ENCODE assay signal across 9 cellular contexts in the genomic region with DNA sequence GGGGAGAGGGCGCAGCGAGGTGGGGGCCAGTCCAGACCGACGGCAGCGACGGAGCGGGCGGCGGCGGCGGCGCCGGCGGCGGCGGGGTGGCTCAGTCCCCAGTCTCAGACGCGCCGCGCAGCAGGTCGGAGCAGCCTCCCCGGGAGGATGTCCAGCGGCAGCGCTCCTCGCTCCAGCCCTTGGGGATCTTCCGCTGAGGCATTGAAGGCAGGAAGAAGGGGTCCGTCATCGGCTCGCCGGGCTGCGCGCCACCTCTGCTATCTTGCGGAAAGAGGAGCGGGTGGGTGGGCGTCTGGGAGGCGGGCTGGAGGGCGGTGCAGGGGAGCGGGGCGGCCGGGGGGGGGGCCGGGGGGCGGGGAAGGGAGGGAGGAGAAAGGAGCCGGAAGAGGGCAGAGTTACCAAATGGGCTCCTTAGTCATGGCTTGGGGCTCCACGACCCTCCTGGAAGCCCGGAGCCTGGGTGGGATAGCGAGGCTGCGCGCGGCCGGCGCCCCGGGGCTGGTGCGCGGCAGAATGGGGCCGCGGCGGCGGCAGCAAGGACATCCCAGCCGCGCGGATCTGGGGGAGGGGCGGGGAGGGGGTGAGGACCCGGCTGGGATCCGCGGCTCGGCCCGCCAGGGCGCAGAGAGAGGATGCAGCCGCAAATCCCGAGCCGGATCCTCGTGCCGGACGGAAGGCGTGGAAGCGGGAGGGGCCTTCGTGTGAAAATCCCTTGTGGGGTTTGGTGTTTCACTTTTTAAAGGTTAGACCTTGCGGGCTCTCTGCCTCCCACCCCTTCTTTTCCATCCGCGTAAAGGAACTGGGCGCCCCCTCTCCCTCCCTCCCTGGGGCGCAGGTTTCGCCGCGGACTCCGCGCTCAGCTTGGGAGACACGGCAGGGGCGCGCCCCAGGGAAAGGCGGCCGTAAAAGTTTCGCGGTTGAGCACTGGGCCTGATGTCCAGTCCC. TPM values are rescaled to one million over a fixed set of nuclear protein-coding genes. Genes with fewer than 3 reads are reported as not detected.
DNase-seq lines count a peak whose midpoint lies in the region; ATAC-seq, FAIRE-seq and TF ChIP-seq lines count a peak whose summit lies in the region.
"Had no signal": no experiment of that assay in that cellular context is flagged by ENCODE, and none has a peak within 500 bp of the region (broad histone marks: within the 10 kb centered on the region; RNA-seq: fewer than 3 reads in every experiment).

A gene with protein sequence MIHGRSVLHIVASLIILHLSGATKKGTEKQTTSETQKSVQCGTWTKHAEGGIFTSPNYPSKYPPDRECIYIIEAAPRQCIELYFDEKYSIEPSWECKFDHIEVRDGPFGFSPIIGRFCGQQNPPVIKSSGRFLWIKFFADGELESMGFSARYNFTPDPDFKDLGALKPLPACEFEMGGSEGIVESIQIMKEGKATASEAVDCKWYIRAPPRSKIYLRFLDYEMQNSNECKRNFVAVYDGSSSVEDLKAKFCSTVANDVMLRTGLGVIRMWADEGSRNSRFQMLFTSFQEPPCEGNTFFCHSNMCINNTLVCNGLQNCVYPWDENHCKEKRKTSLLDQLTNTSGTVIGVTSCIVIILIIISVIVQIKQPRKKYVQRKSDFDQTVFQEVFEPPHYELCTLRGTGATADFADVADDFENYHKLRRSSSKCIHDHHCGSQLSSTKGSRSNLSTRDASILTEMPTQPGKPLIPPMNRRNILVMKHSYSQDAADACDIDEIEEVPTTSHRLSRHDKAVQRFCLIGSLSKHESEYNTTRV (minus strand): TSS at position 267 of the 945 bp plus-strand sequence. CDS start 696 bp downstream, outside the sequence.

- H3K9me3 ChIP-seq in astrocyte (ENCODE audit: insufficient read depth, low read depth, low read length) = no peaks in the 10 kb centered on the region
- no peaks in the 10 kb centered on the region for H3K9me3 ChIP-seq in CD4-positive, alpha-beta memory T cell (ENCODE audit: control insufficient read depth in 1 of 2, low read length in 2 of 2)

- no peak within 1 kb of the TSS for H2BK5ac ChIP-seq in mesendoderm (ENCODE audit: low read length)

- H2BK15ac ChIP-seq in mesendoderm (replicated peaks; ENCODE audit: low read depth) = no peak within 1 kb of the TSS

- H2BK120ac ChIP-seq in mesendoderm (ENCODE audit: low read depth, low read length) = peak within 1 kb of the TSS; percentile 29

- no peak within 1 kb of the TSS for H4K5ac ChIP-seq in mesendoderm (ENCODE audit: low read length)

- TF ChIP-seq CTCF in astrocyte (IDR thresholded peaks at IDR 0.05; ENCODE audit: insufficient read depth, low read depth, low read length) = no peak

- H3K27ac ChIP-seq in astrocyte (ENCODE audit: low read depth, low read length) (peak within 1 kb of the TSS; percentile 19), mesendoderm (ENCODE audit: low read depth, low read length) (no peak within 1 kb of the TSS)
- no peak within 1 kb of the TSS for H3K27ac ChIP-seq in CD4-positive, alpha-beta memory T cell (ENCODE audit: low read depth, low read length)

- peak within 1 kb of the TSS; percentile 93 for H3K4me2 ChIP-seq in astrocyte (ENCODE audit: low read length)
- H3K4me2 ChIP-seq in mesendoderm (ENCODE audit: low read length) = peak within 1 kb of the TSS; percentile 97

- intact Hi-C loops in CD4-positive, alpha-beta memory T cell (cut with micrococcal nuclease) = no loop called here

- peak within 1 kb of the TSS; percentile 87 for H3K4me3 Mint-ChIP-seq in astrocyte (ENCODE audit: unreplicated experiment)
- H3K4me3 Mint-ChIP-seq in CD4-positive, alpha-beta memory T cell = no peak within 1 kb of the TSS

- H3K36me3 ChIP-seq in astrocyte (ENCODE audit: insufficient read depth, low read length) (peaks cover 3% of the 10 kb centered on the region), mesendoderm (ENCODE audit: control insufficient read depth, insufficient read depth, low read length) (no peaks in the 10 kb centered on the region)
- H3K36me3 ChIP-seq in CD4-positive, alpha-beta memory T cell (ENCODE audit: insufficient read depth, low read length) = no peaks in the 10 kb centered on the region

- peak; percentile 33 for ATAC-seq in GM21423 (IDR thresholded peaks at IDR 0.05; ENCODE audit: unreplicated experiment)

- POLR2A ChIA-PET in CD4-positive, alpha-beta memory T cell (lab: Charles Lee; ENCODE audit: partially characterized antibody) = no interaction called here

- H4K8ac ChIP-seq in mesendoderm (ENCODE audit: low read depth, low read length) = no peak within 1 kb of the TSS

- H3K4me1 Mint-ChIP-seq in astrocyte (ENCODE audit: low read depth, unreplicated experiment) = peaks cover 4% of the 10 kb centered on the region
- H3K4me1 Mint-ChIP-seq in CD4-positive, alpha-beta memory T cell = peaks cover 0 to 4% (median 3%) of the 10 kb centered on the region in 4 donors

- peak within 1 kb of the TSS; percentile 83 for H2AFZ ChIP-seq in astrocyte (ENCODE audit: low read depth, low read length)

- peak within 1 kb of the TSS; percentile 96 for H3K18ac ChIP-seq in mesendoderm (ENCODE audit: low read length)

- peak within 1 kb of the TSS; percentile 79 for H3K9ac ChIP-seq in astrocyte (ENCODE audit: low read length)
- H3K9ac ChIP-seq in mesendoderm (ENCODE audit: low read length) = peak within 1 kb of the TSS; percentile 70

- FAIRE-seq in astrocyte (lab: Jason Lieb, UNC) = no peak

- H3K4ac ChIP-seq in mesendoderm (ENCODE audit: low read depth, low read length) = peak within 1 kb of the TSS; percentile 78

- H3K27me3 Mint-ChIP-seq in astrocyte (ENCODE audit: low read depth, unreplicated experiment) = peaks cover 10% of the 10 kb centered on the region
- H3K27me3 Mint-ChIP-seq in CD4-positive, alpha-beta memory T cell = peaks cover 13 to 14% of the 10 kb centered on the region in 2 donors

- H3K56ac ChIP-seq in mesendoderm (ENCODE audit: low read length) = peak within 1 kb of the TSS; percentile 86

- no peak within 1 kb of the TSS for H3K23ac ChIP-seq in mesendoderm (ENCODE audit: low read length)

- in situ Hi-C loops in G401 (cut with HindIII; ENCODE audit: low sequenced_read_pairs) = no loop called here

- H3K36me3 Mint-ChIP-seq in astrocyte (ENCODE audit: low read depth, unreplicated experiment) = peaks cover 9% of the 10 kb centered on the region
- H3K36me3 Mint-ChIP-seq in CD4-positive, alpha-beta memory T cell = no peaks in the 10 kb centered on the region

- no CpG with 5 or more reads among the region's 94 CpGs for WGBS in mesendoderm (ENCODE audit: extremely low coverage, insufficient coverage, low lambda C conversion rate)

- CTCF ChIA-PET in CD4-positive, alpha-beta memory T cell (lab: Charles Lee; ENCODE audit: partially characterized antibody) = no interaction called here

- DNase-seq in AG08396 (ENCODE audit: low spot score) (peak; percentile 30), astrocyte (ENCODE audit: low read depth) (no peak), mesendoderm (peak; percentile 75), globus pallidus (ENCODE audit: low spot score) (no peak), NCI-H1048 (lab: John Stamatoyannopoulos, UW) (no peak), G401 (ENCODE audit: low spot score) (no peak)
- DNase-seq in CD4-positive, alpha-beta memory T cell = no peak
- DNase-seq: activated CD4-positive, CD25-positive, alpha-beta regulatory T cell treated with anti-CD3 and anti-CD28 coated beads, Interleukin-2, amount 50 U/mL, for 72 hours had no signal

- H3K79me2 ChIP-seq in astrocyte (ENCODE audit: insufficient read depth, low read length) = peaks cover 10% of the 10 kb centered on the region
- H3K79me2 ChIP-seq in mesendoderm (ENCODE audit: control insufficient read depth, insufficient read depth, low read length) = no peaks in the 10 kb centered on the region

- H3K79me1 ChIP-seq in mesendoderm (ENCODE audit: low read length) = no peaks in the 10 kb centered on the region

- no peak within 1 kb of the TSS for H2AK5ac ChIP-seq in mesendoderm (ENCODE audit: low read length)

- H3K27me3 ChIP-seq in astrocyte (ENCODE audit: insufficient read depth, low read length) (peaks cover 3% of the 10 kb centered on the region), mesendoderm (ENCODE audit: insufficient read depth, low read length, poor library complexity) (peaks cover 1% of the 10 kb centered on the region)
- H3K27me3 ChIP-seq in CD4-positive, alpha-beta memory T cell (ENCODE audit: insufficient read depth, low read length) = no peaks in the 10 kb centered on the region

- H4K20me1 ChIP-seq in astrocyte (ENCODE audit: insufficient read depth, low read length) = peaks cover 3% of the 10 kb centered on the region

- peak within 1 kb of the TSS; percentile 69 for H3K4me3 ChIP-seq in astrocyte (ENCODE audit: insufficient read depth, low read depth, low read length)
- peak within 1 kb of the TSS; percentile 69 for H3K4me3 ChIP-seq in mesendoderm (ENCODE audit: low read length)
- no peak within 1 kb of the TSS for H3K4me3 ChIP-seq in CD4-positive, alpha-beta memory T cell (ENCODE audit: low read length in 2 of 2)

- no peaks in the 10 kb centered on the region for H3K9me3 Mint-ChIP-seq in astrocyte (ENCODE audit: unreplicated experiment)
- H3K9me3 Mint-ChIP-seq in CD4-positive, alpha-beta memory T cell = peaks cover 0 to 12% (median 6%) of the 10 kb centered on the region in 8 donors

- H3K27ac Mint-ChIP-seq in astrocyte (ENCODE audit: unreplicated experiment) = no peak within 1 kb of the TSS
- H3K27ac Mint-ChIP-seq in CD4-positive, alpha-beta memory T cell = no peak within 1 kb of the TSS

- H3K4me1 ChIP-seq in astrocyte (ENCODE audit: insufficient read depth, low read length) (peaks cover 12% of the 10 kb centered on the region), mesendoderm (ENCODE audit: control insufficient read depth, low read depth, low read length) (no peaks in the 10 kb centered on the region)
- no peaks in the 10 kb centered on the region for H3K4me1 ChIP-seq in CD4-positive, alpha-beta memory T cell (ENCODE audit: insufficient read depth, low read length)

RNA-seq across cellular contexts. Expression of the gene that starts here (rescaled TPM):
- total RNA-seq in astrocyte = 18.4 and 19.8 TPM in 2 replicates
- polyA plus RNA-seq in mesendoderm (2013, experiment 1 of 2) = 11.6 TPM
- 12.7 TPM for polyA plus RNA-seq in mesendoderm (2013, experiment 2 of 2)
- total RNA-seq in CD4-positive, alpha-beta memory T cell = not detected
- polyA plus RNA-seq in CD4-positive, alpha-beta memory T cell = not detected
- total RNA-seq in G401 (2014; rRNA removed; shearing (Covaris generic)) = not detected in 2 replicates

Comparison
In these comparisons a context has a peak if more than half of its experiments do, and no peak if none do; other contexts are left out.
1. RNA of the gene that starts here (total RNA-seq): 18.4 to 19.8 TPM in astrocyte; not detected in CD4-positive, alpha-beta memory T cell and not detected in G401; every median in the first group is over 10 times any median in the second.
2. DNase-seq: peak in AG08396 (single experiment) and mesendoderm (single experiment); none in astrocyte (single experiment), CD4-positive, alpha-beta memory T cell (0 of 5), globus pallidus (single experiment), NCI-H1048 (single experiment) and G401 (single experiment).
3. H3K4me3 ChIP-seq: peak in astrocyte (single experiment) and mesendoderm (single experiment); none in CD4-positive, alpha-beta memory T cell (0 of 2).